ENCODE assay signal across 2 cellular contexts in genomic region chr7:74130518-74130917, GRCh38.
TF ChIP-seq lines count a peak whose summit lies in the region.

No MANE protein-coding gene starts in this region.

TF ChIP-seq in HepG2, 621 proteins besides CTCF, POLR2A, EP300 and RAD21:
- TF ChIP-seq MAFF (IDR thresholded peaks at IDR 0.05; ENCODE audit: low read depth, low read length) (0 out of 2 replicates have a peak, but pooled peaks have one; percentile 35), ZIK1 (CRISPR knock-in tag; IDR thresholded peaks at IDR 0.05; ENCODE audit: borderline replicate concordance, low read depth) (no peak), MAFK (conservative IDR thresholded peaks at IDR 0.05 in 1 of 2, IDR thresholded peaks at IDR 0.05 in 1 of 2; ENCODE audit: low read length in 2 of 2) (peak; percentile 53 to 73)

TF ChIP-seq in HCT116, 20 proteins besides CTCF, POLR2A, EP300 and RAD21:
- TF ChIP-seq TCF7L2 (IDR thresholded peaks at IDR 0.05; ENCODE audit: borderline replicate concordance, extremely low read depth, insufficient read depth, insufficient read length), result no peak
- no peak for TF ChIP-seq SRF (IDR thresholded peaks at IDR 0.05; ENCODE audit: low read depth)
- no peak for TF ChIP-seq SP1 (IDR thresholded peaks at IDR 0.05; ENCODE audit: low read depth)
- TF ChIP-seq JUND (IDR thresholded peaks at IDR 0.05), result no peak
- TF ChIP-seq ZFX (IDR thresholded peaks at IDR 0.05), result no peak
- TF ChIP-seq CEBPB (IDR thresholded peaks at IDR 0.05; ENCODE audit: low read depth), result no peak
- TF ChIP-seq, protein P1, sequence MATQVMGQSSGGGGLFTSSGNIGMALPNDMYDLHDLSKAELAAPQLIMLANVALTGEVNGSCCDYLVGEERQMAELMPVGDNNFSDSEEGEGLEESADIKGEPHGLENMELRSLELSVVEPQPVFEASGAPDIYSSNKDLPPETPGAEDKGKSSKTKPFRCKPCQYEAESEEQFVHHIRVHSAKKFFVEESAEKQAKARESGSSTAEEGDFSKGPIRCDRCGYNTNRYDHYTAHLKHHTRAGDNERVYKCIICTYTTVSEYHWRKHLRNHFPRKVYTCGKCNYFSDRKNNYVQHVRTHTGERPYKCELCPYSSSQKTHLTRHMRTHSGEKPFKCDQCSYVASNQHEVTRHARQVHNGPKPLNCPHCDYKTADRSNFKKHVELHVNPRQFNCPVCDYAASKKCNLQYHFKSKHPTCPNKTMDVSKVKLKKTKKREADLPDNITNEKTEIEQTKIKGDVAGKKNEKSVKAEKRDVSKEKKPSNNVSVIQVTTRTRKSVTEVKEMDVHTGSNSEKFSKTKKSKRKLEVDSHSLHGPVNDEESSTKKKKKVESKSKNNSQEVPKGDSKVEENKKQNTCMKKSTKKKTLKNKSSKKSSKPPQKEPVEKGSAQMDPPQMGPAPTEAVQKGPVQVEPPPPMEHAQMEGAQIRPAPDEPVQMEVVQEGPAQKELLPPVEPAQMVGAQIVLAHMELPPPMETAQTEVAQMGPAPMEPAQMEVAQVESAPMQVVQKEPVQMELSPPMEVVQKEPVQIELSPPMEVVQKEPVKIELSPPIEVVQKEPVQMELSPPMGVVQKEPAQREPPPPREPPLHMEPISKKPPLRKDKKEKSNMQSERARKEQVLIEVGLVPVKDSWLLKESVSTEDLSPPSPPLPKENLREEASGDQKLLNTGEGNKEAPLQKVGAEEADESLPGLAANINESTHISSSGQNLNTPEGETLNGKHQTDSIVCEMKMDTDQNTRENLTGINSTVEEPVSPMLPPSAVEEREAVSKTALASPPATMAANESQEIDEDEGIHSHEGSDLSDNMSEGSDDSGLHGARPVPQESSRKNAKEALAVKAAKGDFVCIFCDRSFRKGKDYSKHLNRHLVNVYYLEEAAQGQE (IDR thresholded peaks at IDR 0.05; ENCODE audit: low read depth), result no peak
- TF ChIP-seq SIN3A (IDR thresholded peaks at IDR 0.05; ENCODE audit: low read depth), result no peak
- TF ChIP-seq MAX (IDR thresholded peaks at IDR 0.05), result no peak
- TF ChIP-seq EGR1 (IDR thresholded peaks at IDR 0.05; ENCODE audit: low read depth), result no peak
- TF ChIP-seq, protein P2, sequence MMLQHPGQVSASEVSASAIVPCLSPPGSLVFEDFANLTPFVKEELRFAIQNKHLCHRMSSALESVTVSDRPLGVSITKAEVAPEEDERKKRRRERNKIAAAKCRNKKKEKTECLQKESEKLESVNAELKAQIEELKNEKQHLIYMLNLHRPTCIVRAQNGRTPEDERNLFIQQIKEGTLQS (IDR thresholded peaks at IDR 0.05), result no peak
- no peak for TF ChIP-seq CBX3 (IDR thresholded peaks at IDR 0.05; ENCODE audit: low read depth)
- no peak for TF ChIP-seq POLR2AphosphoS5 (IDR thresholded peaks at IDR 0.05; ENCODE audit: low read depth, low read length)
